In the genomic region with DNA sequence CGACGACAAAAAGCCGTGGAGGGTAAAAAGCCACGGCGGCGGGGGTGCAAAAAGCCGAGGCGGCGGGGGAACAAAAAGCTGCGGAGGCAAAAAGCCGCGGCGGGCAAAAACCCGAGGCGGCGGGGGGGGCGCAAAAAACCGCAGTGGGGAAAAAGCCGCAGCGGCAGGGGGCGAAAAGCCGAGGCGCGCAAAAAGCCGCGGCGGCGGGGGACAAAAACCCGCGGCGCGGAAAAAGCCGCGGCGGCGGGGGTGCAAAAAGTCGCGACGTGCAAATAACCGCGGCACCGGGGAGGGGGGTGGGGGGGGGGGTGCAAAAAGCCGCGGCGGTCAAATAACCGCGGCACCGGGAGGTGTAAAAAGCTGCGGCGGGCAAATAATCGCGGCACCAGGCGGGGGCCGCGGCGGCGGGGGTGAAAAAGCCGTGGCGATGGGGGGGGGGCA, we compare ENCODE assay signal across 9 cellular contexts.
DNase-seq lines count a peak whose midpoint lies in the region; ATAC-seq, FAIRE-seq and TF ChIP-seq lines count a peak whose summit lies in the region.
"Had no signal": no experiment of that assay in that cellular context is flagged by ENCODE, and none has a peak within 500 bp of the region (broad histone marks: within the 10 kb centered on the region; RNA-seq: fewer than 3 reads in every experiment).

No MANE protein-coding gene starts in this region.

- H2AFZ ChIP-seq in GM12878 (ENCODE audit: control insufficient read depth, low read depth, low read length): no peak overlapping the region

- BruUV-seq in GM12878 (replicated peaks; lab: Mats Ljungman, UMichigan): no TSS peak

- no peaks in the 10 kb centered on the region for H3K4me1 Mint-ChIP-seq in activated naive CD4-positive, alpha-beta T cell treated with anti-CD3 and anti-CD28 coated beads for 36 hours (ENCODE audit: low read depth)

- H3K4me3 ChIP-seq in GM12878 (no peak overlapping the region; the same call in 1 of the 2 replicates), upper lobe of left lung (peak overlapping the region in 3 of 4 donors; percentile 32 to 51 (median 49))

- CTCF ChIA-PET in activated naive CD4-positive, alpha-beta T cell treated with anti-CD3 and anti-CD28 coated beads for 36 hours (lab: Charles Lee): no interaction called here
- CTCF ChIA-PET in GM12878 (lab: Yijun Ruan, JAX): no interaction called here

- no peaks in the 10 kb centered on the region for H3K4me1 ChIP-seq in GM12878 (ENCODE audit: control insufficient read depth, insufficient read depth, low read length)
- H3K4me1 ChIP-seq in upper lobe of left lung: peaks cover 0 to 9% (median 1%) of the 10 kb centered on the region in 4 donors

- no peaks in the 10 kb centered on the region for H3K9me3 ChIP-seq in GM12878 (replicated peaks; ENCODE audit: control insufficient read depth, insufficient read depth, low read length)
- no peaks in the 10 kb centered on the region for H3K9me3 ChIP-seq in upper lobe of left lung

- H3K27ac ChIP-seq in GM12878 (ENCODE audit: control insufficient read depth, insufficient read depth): no peak overlapping the region
- H3K27ac ChIP-seq in upper lobe of left lung: no peak overlapping the region

- no peak overlapping the region for H3K27ac Mint-ChIP-seq in activated naive CD4-positive, alpha-beta T cell treated with anti-CD3 and anti-CD28 coated beads for 36 hours
- H3K27ac Mint-ChIP-seq: CD4-positive, alpha-beta memory T cell had no signal

- no peaks in the 10 kb centered on the region for H4K20me1 ChIP-seq in GM12878 (ENCODE audit: control insufficient read depth, insufficient read depth)

- FAIRE-seq in GM12878 (lab: Jason Lieb, UNC): no peak

- SMC1A ChIA-PET in GM12878 (lab: Charles Lee; ENCODE audit: uncharacterized antibody, unreplicated experiment): no interaction called here

- H3K36me3 Mint-ChIP-seq in activated naive CD4-positive, alpha-beta T cell treated with anti-CD3 and anti-CD28 coated beads for 36 hours (ENCODE audit: low read depth): no peaks in the 10 kb centered on the region
- H3K36me3 Mint-ChIP-seq: CD4-positive, alpha-beta memory T cell had no signal

- WGBS in GM12878 (ENCODE audit: insufficient coverage, insufficient replicate concordance, low lambda C conversion rate, missing lambda C conversion rate): 3% methylated on average over 6 of the region's 59 CpGs
- WGBS in upper lobe of left lung, 2 donors: 1% methylated on average over 17 of the region's 59 CpGs; no CpG with 5 or more reads in 1 of the 2 donors

- POLR2A ChIA-PET in GM12878 (lab: Charles Lee): no interaction called here

- in situ Hi-C loops in GM12878 (cut with MboI): no loop called here

- H3K36me3 ChIP-seq in GM12878 (ENCODE audit: control insufficient read depth in 2 of 2, insufficient read depth in 2 of 2, low read length in 1 of 2) (no peaks in the 10 kb centered on the region), upper lobe of left lung (no peaks in the 10 kb centered on the region)

- intact Hi-C loops in activated naive CD4-positive, alpha-beta T cell treated with anti-CD3 and anti-CD28 coated beads for 36 hours (cut with micrococcal nuclease): no loop called here
- intact Hi-C loops in GM12878 (cut with micrococcal nuclease; ENCODE audit: unreplicated experiment): no loop called here

- no peak overlapping the region for H3K4me3 Mint-ChIP-seq in activated naive CD4-positive, alpha-beta T cell treated with anti-CD3 and anti-CD28 coated beads for 36 hours
- H3K4me3 Mint-ChIP-seq: CD4-positive, alpha-beta memory T cell had no signal

- TF ChIP-seq EP300 in GM12878 (IDR thresholded peaks at IDR 0.05; ENCODE audit: borderline replicate concordance in 1 of 2, control insufficient read depth in 1 of 2, low read depth in 2 of 2, low read length in 2 of 2) (no peak), upper lobe of left lung (IDR thresholded peaks at IDR 0.05) (no peak)

- TF ChIP-seq RAD21 in GM12878 (IDR thresholded peaks at IDR 0.05; ENCODE audit: insufficient read depth, low read depth, low read length): no peak

- TF ChIP-seq CTCF in GM12878 (IDR thresholded peaks at IDR 0.05 in 2 of 3, conservative IDR thresholded peaks at IDR 0.05 in 1 of 3; ENCODE audit: control insufficient read depth in 2 of 3, extremely low read depth in 1 of 3, insufficient read depth in 1 of 3, low read depth in 3 of 3, low read length in 3 of 3) (no peak), upper lobe of left lung (IDR thresholded peaks at IDR 0.05) (no peak)

- H3K4me2 ChIP-seq in GM12878 (ENCODE audit: control insufficient read depth, insufficient read depth): no peak overlapping the region

- DNase-seq in activated naive CD4-positive, alpha-beta T cell treated with anti-CD3 and anti-CD28 coated beads, Interleukin-2, amount 50 U/mL, for 16 hours: peak; percentile 6
- no peak for DNase-seq in activated naive CD4-positive, alpha-beta T cell treated with anti-CD3 and anti-CD28 coated beads for 36 hours
- DNase-seq in GM12878 (ENCODE audit: low read depth, low spot score) (no peak), kidney tubule cell (ENCODE audit: low spot score) (peak; percentile 1), upper lobe of left lung (peak in 1 of 2 donors; percentile 71), amniotic stem cell (lab: John Stamatoyannopoulos, UW) (no peak)

- ATAC-seq in GM12878: peak; percentile 18; the same call in 1 of the 3 replicates
- ATAC-seq in upper lobe of left lung (ENCODE audit: low FRiP score in 2 of 2): no peak
- no peak for ATAC-seq in GM19455 (IDR thresholded peaks at IDR 0.05; ENCODE audit: unreplicated experiment)
- ATAC-seq in GM19328 (IDR thresholded peaks at IDR 0.05; ENCODE audit: unreplicated experiment): no peak

- H3K79me2 ChIP-seq in GM12878 (ENCODE audit: control insufficient read depth, insufficient read depth, low read length): no peaks in the 10 kb centered on the region

- peaks cover 3% of the 10 kb centered on the region for H3K27me3 Mint-ChIP-seq in activated naive CD4-positive, alpha-beta T cell treated with anti-CD3 and anti-CD28 coated beads for 36 hours (ENCODE audit: low read depth)

- TF ChIP-seq POLR2A in GM12878 (IDR thresholded peaks at IDR 0.05; ENCODE audit: low read depth, low read length) (no peak), upper lobe of left lung (IDR thresholded peaks at IDR 0.05) (no peak)

- H3K27me3 ChIP-seq in GM12878 (replicated peaks in 1 of 2; ENCODE audit: control insufficient read depth in 2 of 2, insufficient read depth in 2 of 2, low read length in 1 of 2) (no peaks in the 10 kb centered on the region), upper lobe of left lung (no peaks in the 10 kb centered on the region)

- H3K9me3 Mint-ChIP-seq in activated naive CD4-positive, alpha-beta T cell treated with anti-CD3 and anti-CD28 coated beads for 36 hours: no peaks in the 10 kb centered on the region
- H3K9me3 Mint-ChIP-seq: CD4-positive, alpha-beta memory T cell had no signal

- H3K9ac ChIP-seq in GM12878 (ENCODE audit: control insufficient read depth, insufficient read depth, low read length): no peak overlapping the region

- RAD21 ChIA-PET in GM12878 (lab: Charles Lee; ENCODE audit: unreplicated experiment): no interaction called here

TF ChIP-seq in GM12878, 131 proteins besides CTCF, POLR2A, EP300 and RAD21:
- TF ChIP-seq EGR1 (IDR thresholded peaks at IDR 0.05; ENCODE audit: borderline replicate concordance in 1 of 2, low read depth in 2 of 2, low read length in 2 of 2) (peak in 1 of 2 experiments; percentile 23; a peak in 1 of 3 replicates), ZNF384 (IDR thresholded peaks at IDR 0.05; ENCODE audit: borderline replicate concordance, low read depth, low read length) (no peak)

Comparison
In these comparisons a context has a peak if more than half of its experiments do, and no peak if none do; other contexts are left out.
1. DNase-seq: peak in activated naive CD4-positive, alpha-beta T cell treated with anti-CD3 and anti-CD28 coated beads, Interleukin-2, amount 50 U/mL, for 16 hours (single experiment) and kidney tubule cell (single experiment); none in activated naive CD4-positive, alpha-beta T cell treated with anti-CD3 and anti-CD28 coated beads for 36 hours (single experiment), GM12878 (single experiment) and amniotic stem cell (single experiment).